Comparison of ENCODE assay signal across 8 cellular contexts in genomic region chr11:9263840-9264380, GRCh38. TPM values are rescaled to one million over a fixed set of nuclear protein-coding genes. Genes with fewer than 3 reads are reported as not detected.
A peak's percentile ranks its signal among the peaks of the same experiment; 100 is the strongest.
DNase-seq lines count a peak whose midpoint lies in the region; ATAC-seq and TF ChIP-seq lines count a peak whose summit lies in the region.

No MANE protein-coding gene starts in this region.

- peaks cover 0 to 2% of the 10 kb centered on the region in 2 donors for H3K27me3 Mint-ChIP-seq in CD4-positive, alpha-beta memory T cell

- H3K4me1 ChIP-seq in CD4-positive, alpha-beta memory T cell (ENCODE audit: insufficient read depth, low read length) = peaks cover 43% of the 10 kb centered on the region
- H3K4me1 ChIP-seq in foreskin keratinocyte = no peaks in the 10 kb centered on the region

- no peaks in the 10 kb centered on the region for H3K9me3 Mint-ChIP-seq in CD4-positive, alpha-beta memory T cell

- peak; percentile 43 to 68 (median 55) for DNase-seq in CD4-positive, alpha-beta memory T cell
- peak; percentile 34 for DNase-seq in HuH-7 (ENCODE audit: low spot score)
- peak; percentile 22 to 52 for DNase-seq in activated CD8-positive, alpha-beta memory T cell treated with anti-CD3 and anti-CD28 coated beads for 4 hours (ENCODE audit: low read depth in 2 of 2)
- DNase-seq in foreskin keratinocyte = no peak
- peak; percentile 45 for DNase-seq in renal cortical epithelial cell (ENCODE audit: low read depth)
- no peak for DNase-seq in NCI-H748 treated with DMSO at 0.1 percent for 48 hours (lab: John Stamatoyannopoulos, UW)

- H3K36me3 ChIP-seq in CD4-positive, alpha-beta memory T cell (ENCODE audit: insufficient read depth, low read length) = no peaks in the 10 kb centered on the region

- intact Hi-C loops in CD4-positive, alpha-beta memory T cell (cut with micrococcal nuclease) = loop anchor here (1.0 to 5.0 kb wide), 5 partner anchors 14 to 197 kb away; partner anchors contain the start of genes TMEM41B and ZNF143

- H3K4me3 ChIP-seq in CD4-positive, alpha-beta memory T cell (ENCODE audit: low read length in 2 of 2) = peak overlapping the region; percentile 68 to 76

- H3K4me3 Mint-ChIP-seq in CD4-positive, alpha-beta memory T cell = peak overlapping the region; percentile 90 to 99 (median 97)

- TF ChIP-seq CTCF in foreskin keratinocyte (conservative IDR thresholded peaks at IDR 0.05) = no peak

- ATAC-seq in GM21423 (IDR thresholded peaks at IDR 0.05; ENCODE audit: unreplicated experiment) (peak; percentile 65), foreskin keratinocyte (peak; percentile 7), GM18873 (IDR thresholded peaks at IDR 0.05; ENCODE audit: low FRiP score, unreplicated experiment) (no peak)

- H3K27ac ChIP-seq in CD4-positive, alpha-beta memory T cell (ENCODE audit: low read depth, low read length) = peak overlapping the region; percentile 48
- peak overlapping the region; percentile 72 for H3K27ac ChIP-seq in foreskin keratinocyte

- H3K36me3 Mint-ChIP-seq in CD4-positive, alpha-beta memory T cell = peaks cover 0 to 12% of the 10 kb centered on the region in 2 donors

- H3K27me3 ChIP-seq in CD4-positive, alpha-beta memory T cell (ENCODE audit: insufficient read depth, low read length) = no peaks in the 10 kb centered on the region
- no peaks in the 10 kb centered on the region for H3K27me3 ChIP-seq in foreskin keratinocyte

- H3K27ac Mint-ChIP-seq in CD4-positive, alpha-beta memory T cell = peak overlapping the region; percentile 92 to 97 (median 95)

- CTCF ChIA-PET in CD4-positive, alpha-beta memory T cell (lab: Charles Lee; ENCODE audit: partially characterized antibody) = interaction anchor here (0.7 to 1.6 kb wide), 6 partner anchors 13 to 126 kb away, joined by 3 to 5 read pairs (median 3); no protein-coding TSS in a partner anchor

- no peaks in the 10 kb centered on the region for H3K9me3 ChIP-seq in CD4-positive, alpha-beta memory T cell (ENCODE audit: control insufficient read depth in 1 of 2, low read length in 2 of 2)

- peaks cover 31 to 45% (median 38%) of the 10 kb centered on the region in 4 donors for H3K4me1 Mint-ChIP-seq in CD4-positive, alpha-beta memory T cell

- POLR2A ChIA-PET in CD4-positive, alpha-beta memory T cell (lab: Charles Lee; ENCODE audit: partially characterized antibody) = interaction anchor here (0.5 to 6.6 kb wide), 10 partner anchors 10 to 582 kb away, joined by 3 to 49 read pairs (median 6); partner anchors contain the start of genes IPO7, RPL27A, TMEM41B and TMEM9B

RNA-seq across cellular contexts. Expression of gene DENND5A, which starts 1.2 kb away (rescaled TPM):
- 10 to 100 TPM; 58.6 to 61.9 TPM for total RNA-seq in CD4-positive, alpha-beta memory T cell
- 10 to 100 TPM; 14.5 to 39.6 TPM for polyA plus RNA-seq in CD4-positive, alpha-beta memory T cell
- total RNA-seq in foreskin keratinocyte (33.1 and 37.6 TPM in 2 replicates), renal cortical epithelial cell (216 and 218 TPM in 2 replicates)
- 16.2 and 19.9 TPM in 2 replicates for polyA plus RNA-seq in foreskin keratinocyte

RNA-seq across cellular contexts. Expression of gene TMEM41B, which starts 50.5 kb away (rescaled TPM):
- 10 to 100 TPM; 53.3 to 54.7 TPM for total RNA-seq in CD4-positive, alpha-beta memory T cell
- polyA plus RNA-seq in CD4-positive, alpha-beta memory T cell = 1 to 10 TPM; 6.2 to 9.4 TPM
- total RNA-seq in foreskin keratinocyte (58.4 and 71.7 TPM in 2 replicates), renal cortical epithelial cell (32.6 and 81.1 TPM in 2 replicates)
- polyA plus RNA-seq in foreskin keratinocyte = 28.6 and 31.9 TPM in 2 replicates

Comparison
In these comparisons a context has a peak if more than half of its experiments do, and no peak if none do; other contexts are left out.
1. DNase-seq: peak in CD4-positive, alpha-beta memory T cell (5 of 5), HuH-7 (single experiment), activated CD8-positive, alpha-beta memory T cell treated with anti-CD3 and anti-CD28 coated beads for 4 hours (2 of 2) and renal cortical epithelial cell (single experiment); none in foreskin keratinocyte (0 of 2) and NCI-H748 treated with DMSO at 0.1 percent for 48 hours (single experiment).